Comparison of ENCODE assay signal across 8 cellular contexts in the genomic region with DNA sequence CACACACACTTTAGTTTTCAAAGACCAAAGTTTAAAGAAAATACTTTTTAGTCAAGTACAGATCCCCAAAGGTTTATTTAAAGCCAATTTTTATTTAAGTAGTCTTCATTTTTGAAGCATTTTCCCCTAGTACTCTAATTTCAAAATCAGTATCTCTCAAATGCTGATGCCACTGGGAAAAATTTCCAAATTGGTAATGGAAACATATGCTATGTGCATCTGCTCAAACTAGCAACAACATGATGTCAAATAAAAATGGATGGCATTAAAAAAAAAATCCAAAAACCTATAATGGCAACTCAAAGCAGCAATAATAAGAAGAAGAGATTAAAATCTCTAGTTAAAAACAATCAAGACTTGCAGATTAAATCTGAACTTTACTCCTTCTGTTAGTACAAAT.
"Had no signal": no experiment of that assay in that cellular context is flagged by ENCODE, and none has a peak within 500 bp of the region (broad histone marks: within the 10 kb centered on the region; RNA-seq: fewer than 3 reads in every experiment).

No MANE protein-coding gene starts in this region.

- H3K4me1 ChIP-seq: HAP-1 had no signal

- ATAC-seq: HCT116, K562 had no signal

- H3K27ac Mint-ChIP-seq: HFFc6 had no signal

- H3K4me3 ChIP-seq: HAP-1, K562 had no signal

- H3K4me3 Mint-ChIP-seq: HFFc6 had no signal

- DNase-seq: GOT3, H7, HFFc6, IMR-90, KG1 had no signal
